26 cellular contexts compared by ENCODE assay signal in the genomic region with DNA sequence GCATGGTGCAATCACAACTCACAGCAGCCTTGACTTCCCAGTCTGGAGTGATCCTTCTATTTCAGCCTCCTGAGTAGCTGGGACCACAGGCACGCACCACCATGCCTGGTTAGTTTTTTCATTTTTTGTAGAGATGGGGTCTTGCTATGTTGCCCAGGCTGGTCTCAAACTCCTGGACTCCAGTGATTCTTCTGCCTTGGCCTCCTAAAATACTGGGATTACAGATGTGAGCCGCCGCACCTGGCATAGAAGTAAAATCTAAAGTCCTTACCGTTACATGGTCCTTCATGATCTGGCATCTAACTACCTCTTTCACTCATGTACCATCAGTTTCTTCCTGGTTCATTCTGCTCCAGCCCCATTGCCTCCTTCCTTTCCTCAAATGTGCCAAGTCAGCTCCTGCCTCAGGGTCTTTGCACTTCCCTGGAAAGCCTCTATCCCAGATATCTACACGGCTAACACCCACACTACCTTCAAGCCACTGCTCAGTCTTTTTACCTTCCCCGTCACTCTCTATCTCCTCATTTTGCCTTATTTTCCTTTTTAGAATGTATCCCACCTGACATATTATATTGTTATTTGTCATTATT. TPM values are rescaled to one million over a fixed set of nuclear protein-coding genes. Genes with fewer than 3 reads are reported as not detected.
DNase-seq lines count a peak whose midpoint lies in the region; ATAC-seq, FAIRE-seq and TF ChIP-seq lines count a peak whose summit lies in the region.
"Had no signal": no experiment of that assay in that cellular context is flagged by ENCODE, and none has a peak within 500 bp of the region (broad histone marks: within the 10 kb centered on the region; RNA-seq: fewer than 3 reads in every experiment).

No MANE protein-coding gene starts in this region.

- DNase-seq in A549 (ENCODE audit: low read depth in 1 of 2, low spot score in 1 of 2) (no peak), WTC11 (ENCODE audit: low spot score) (no peak), AG08395 (ENCODE audit: low spot score) (no peak), cerebellum (ENCODE audit: low spot score) (no peak), RKO (ENCODE audit: low spot score) (no peak)
- DNase-seq: 8988T; BE2C; C1 segment of cervical spinal cord; CD4-positive, alpha-beta memory T cell; CD4-positive, CD25-positive, alpha-beta regulatory T cell; CD8-positive, alpha-beta memory T cell; COR-L47; DMS 273 treated with DMSO at 0.1 percent for 48 hours; DMS153; DMS53; DMS79; DND-41; EL; GDM1 had no signal

- H3K4me1 ChIP-seq in A549 (peaks cover under 1% of the 10 kb centered on the region; the same call in 1 of the 3 replicates), HEK293 (ENCODE audit: control insufficient read depth, insufficient read depth, low read length) (no peaks in the 10 kb centered on the region)
- H3K4me1 ChIP-seq: BE2C, BLaER1 had no signal

- H3K36me3 ChIP-seq in HEK293 (ENCODE audit: control insufficient read depth in 2 of 2, insufficient read depth in 1 of 2, low read length in 2 of 2) = no peaks in the 10 kb centered on the region
- H3K36me3 ChIP-seq: BE2C, BLaER1 had no signal

- ATAC-seq in A549 = no peak
- ATAC-seq in WTC11 = no peak
- ATAC-seq: GM12878 had no signal

- peaks cover 7% of the 10 kb centered on the region for H3K4me1 Mint-ChIP-seq in WTC11
- H3K4me1 Mint-ChIP-seq: CD4-positive, alpha-beta memory T cell; CD4-positive, CD25-positive, alpha-beta regulatory T cell; CD8-positive, alpha-beta memory T cell had no signal

- no peaks in the 10 kb centered on the region for H3K36me3 Mint-ChIP-seq in WTC11
- H3K36me3 Mint-ChIP-seq: CD14-positive monocyte; CD4-positive, CD25-positive, alpha-beta regulatory T cell had no signal

- no peak overlapping the region for H3K4me2 ChIP-seq in A549
- H3K4me2 ChIP-seq: BLaER1 had no signal

- H3K9me3 ChIP-seq in A549 (no peaks in the 10 kb centered on the region), HEK293 (ENCODE audit: control insufficient read depth, insufficient read depth, low read depth, low read length) (no peaks in the 10 kb centered on the region)
- H3K9me3 ChIP-seq: BE2C, BLaER1 had no signal

- CTCF ChIA-PET in A549 (lab: Yijun Ruan, JAX) (interaction anchor here (0.9 kb wide), 1 partner anchor 154 kb away, joined by 3 read pairs; no protein-coding TSS in a partner anchor), HEK293 (lab: Yijun Ruan, JAX) (no interaction called here), WTC11 (lab: Charles Lee) (no interaction called here)

- H3K9me3 Mint-ChIP-seq in WTC11 = no peaks in the 10 kb centered on the region
- H3K9me3 Mint-ChIP-seq: CD4-positive, alpha-beta memory T cell; CD8-positive, alpha-beta memory T cell had no signal

- H3K27ac Mint-ChIP-seq in WTC11 = no peak overlapping the region
- H3K27ac Mint-ChIP-seq: CD4-positive, alpha-beta memory T cell; CD4-positive, CD25-positive, alpha-beta regulatory T cell had no signal

- no peak for TF ChIP-seq CTCF in A549 (IDR thresholded peaks at IDR 0.05)
- no peak for TF ChIP-seq CTCF in HEK293 (tag by site-specific recombination; IDR thresholded peaks at IDR 0.05)
- TF ChIP-seq CTCF in WTC11 (IDR thresholded peaks at IDR 0.05) = no peak

- H3K27ac ChIP-seq in A549 (no peak overlapping the region), HEK293 (ENCODE audit: extremely low read depth, low read depth, low read length) (no peak overlapping the region)
- H3K27ac ChIP-seq: BLaER1 had no signal

- WGBS in A549 (ENCODE audit: missing lambda C conversion rate) = 82% methylated on average over 6 of the region's 6 CpGs

- H3K4me3 ChIP-seq in A549 = no peak overlapping the region
- H3K4me3 ChIP-seq in HEK293 (ENCODE audit: low read depth, low read length) = no peak overlapping the region
- H3K4me3 ChIP-seq: BLaER1, GM12878 had no signal

- H3K27me3 Mint-ChIP-seq in WTC11 (ENCODE audit: low read depth) = no peaks in the 10 kb centered on the region; the same call in 1 of the 2 replicates

- H3K4me3 Mint-ChIP-seq in WTC11 = no peak overlapping the region
- H3K4me3 Mint-ChIP-seq: CD14-positive monocyte; CD4-positive, alpha-beta memory T cell; CD8-positive, alpha-beta memory T cell had no signal

- TF ChIP-seq POLR2A in A549 (IDR thresholded peaks at IDR 0.05; ENCODE audit: low read length) = no peak

- TF ChIP-seq EP300 in A549 (IDR thresholded peaks at IDR 0.05) = no peak

- TF ChIP-seq RAD21 in A549 (conservative IDR thresholded peaks at IDR 0.05 in 1 of 2, IDR thresholded peaks at IDR 0.05 in 1 of 2) = no peak

- no peak for FAIRE-seq in A549 (lab: Jason Lieb, UNC)
- FAIRE-seq: A204.1, GM12878, GM12892, GM18507 had no signal

- POLR2A ChIA-PET in A549 (lab: Yijun Ruan, JAX) (no interaction called here), HEK293 (lab: Yijun Ruan, JAX) (no interaction called here), WTC11 (lab: Charles Lee) (interaction anchor here (0.5 kb wide), 1 partner anchor 11 kb away, joined by 3 read pairs; no protein-coding TSS in a partner anchor)

TF ChIP-seq in A549, 52 proteins besides CTCF, POLR2A, EP300 and RAD21:
- no peak for TF ChIP-seq POLR2AphosphoS2 (conservative IDR thresholded peaks at IDR 0.05; ENCODE audit: low read length)
- TF ChIP-seq MAFK (IDR thresholded peaks at IDR 0.05; ENCODE audit: partially characterized antibody) = peak; percentile 55

TF ChIP-seq in HEK293, 187 proteins besides CTCF, POLR2A, EP300 and RAD21:
- peak; percentile 59 for TF ChIP-seq ZNF623 (tag by site-specific recombination; IDR thresholded peaks at IDR 0.05)
- peak; percentile 78 for TF ChIP-seq ZNF121 (tag by site-specific recombination; IDR thresholded peaks at IDR 0.05)
- TF ChIP-seq, protein P1, sequence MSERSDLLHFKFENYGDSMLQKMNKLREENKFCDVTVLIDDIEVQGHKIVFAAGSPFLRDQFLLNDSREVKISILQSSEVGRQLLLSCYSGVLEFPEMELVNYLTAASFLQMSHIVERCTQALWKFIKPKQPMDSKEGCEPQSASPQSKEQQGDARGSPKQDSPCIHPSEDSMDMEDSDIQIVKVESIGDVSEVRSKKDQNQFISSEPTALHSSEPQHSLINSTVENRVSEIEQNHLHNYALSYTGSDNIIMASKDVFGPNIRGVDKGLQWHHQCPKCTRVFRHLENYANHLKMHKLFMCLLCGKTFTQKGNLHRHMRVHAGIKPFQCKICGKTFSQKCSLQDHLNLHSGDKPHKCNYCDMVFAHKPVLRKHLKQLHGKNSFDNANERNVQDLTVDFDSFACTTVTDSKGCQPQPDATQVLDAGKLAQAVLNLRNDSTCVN (tag by site-specific recombination; optimal IDR thresholded peaks at IDR 0.05) = no peak

TF ChIP-seq in WTC11, 78 proteins besides CTCF, POLR2A, EP300 and RAD21:
- TF ChIP-seq RELA (CRISPR knock-in tag; IDR thresholded peaks at IDR 0.05; ENCODE audit: borderline replicate concordance) (no peak), ZNF121 (CRISPR knock-in tag; IDR thresholded peaks at IDR 0.05) (0 out of 2 replicates have a peak, but pooled peaks have one; percentile 12)

RNA-seq across cellular contexts. Expression of gene RBM27, which starts 6.9 kb away (rescaled TPM):
- polyA plus RNA-seq in A549 (2011; rRNA removed) (23.9 and 27.4 TPM in 2 replicates), A549 (2017; fragmentation: RNase III; extraction: RNeasy Plus Mini Kit Qiagen cat#74134 plus additional on column Dnase treatment) (12.9 to 13.3 TPM (median 13.1 TPM) in 3 replicates)
- 4.8 and 7.3 TPM in 2 replicates for polyA plus RNA-seq in A549 (2012; cell fraction: cytosol; rRNA removed)
- polyA plus RNA-seq in A549 (2012; cell fraction: nucleus; rRNA removed) = 3.1 and 3.8 TPM in 2 replicates
- polyA minus RNA-seq in A549 (2011; rRNA and poly(A)+ RNA removed) = 90.4 and 113 TPM in 2 replicates
- total RNA-seq in WTC11 (2021) (29.4 to 32.6 TPM (median 29.8 TPM) in 3 replicates), cerebellum (42.8 TPM)

RNA-seq across cellular contexts. Expression of gene LARS1, which starts 14.1 kb away (rescaled TPM):
- 56.9 and 87.2 TPM in 2 replicates for polyA plus RNA-seq in A549 (2011; rRNA removed)
- polyA plus RNA-seq in A549 (2012; cell fraction: cytosol; rRNA removed) = 10.9 and 11.2 TPM in 2 replicates
- polyA plus RNA-seq in A549 (2012; cell fraction: nucleus; rRNA removed) = 10.0 and 19.4 TPM in 2 replicates
- polyA plus RNA-seq in A549 (2017; fragmentation: RNase III; extraction: RNeasy Plus Mini Kit Qiagen cat#74134 plus additional on column Dnase treatment) = 79.8 to 86.8 TPM (median 84.3 TPM) in 3 replicates
- polyA minus RNA-seq in A549 (2011; rRNA and poly(A)+ RNA removed) = 76.5 and 77.4 TPM in 2 replicates
- 248 to 270 TPM (median 264 TPM) in 3 replicates for total RNA-seq in WTC11 (2021)
- 122 TPM for total RNA-seq in cerebellum
